Comparison of ENCODE assay signal across 8 cellular contexts in the genomic region with DNA sequence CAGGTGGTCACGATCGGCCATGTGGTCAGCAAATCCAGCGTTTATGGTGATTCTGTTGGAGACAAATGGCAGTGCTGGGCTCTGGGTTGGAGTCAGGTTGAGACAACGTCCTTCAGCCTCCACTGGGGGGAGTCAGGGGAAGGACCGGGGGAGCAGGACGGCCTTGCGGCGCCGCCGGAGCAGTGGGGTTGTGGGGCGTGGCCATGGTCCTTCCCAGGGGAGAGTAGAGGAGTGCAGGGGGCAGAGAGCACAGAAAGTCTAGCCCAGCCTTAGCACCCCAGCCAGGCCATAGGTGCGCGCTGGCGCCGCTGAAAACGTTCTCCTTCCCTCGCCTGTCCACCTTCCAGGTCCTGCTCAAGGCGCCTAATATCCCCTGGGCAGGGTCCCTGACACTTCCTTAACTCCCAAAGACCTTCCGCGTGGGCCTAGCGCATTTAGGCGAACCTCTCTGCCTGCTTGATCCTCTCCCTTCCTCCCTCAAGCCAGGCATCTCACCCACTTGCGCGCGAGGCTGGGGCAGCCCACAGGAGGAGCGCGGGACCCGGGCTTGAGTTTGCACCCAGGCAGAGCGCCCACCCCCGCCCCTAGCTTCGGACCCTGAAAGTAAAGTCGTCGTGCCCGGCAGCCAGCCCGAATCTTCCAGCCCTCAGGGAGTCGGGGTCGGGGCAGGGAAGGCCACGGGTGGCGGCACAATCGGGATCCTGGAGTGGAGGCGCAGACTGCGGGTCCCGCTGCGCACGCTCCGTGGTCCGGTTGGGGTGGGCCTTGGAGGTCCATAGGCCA. TPM values are rescaled to one million over a fixed set of nuclear protein-coding genes. Genes with fewer than 3 reads are reported as not detected.
A peak's percentile ranks its signal among the peaks of the same experiment; 100 is the strongest.
DNase-seq lines count a peak whose midpoint lies in the region; ATAC-seq and TF ChIP-seq lines count a peak whose summit lies in the region.

No MANE protein-coding gene starts in this region.

- POLR2A ChIA-PET in HEK293T (lab: Yijun Ruan, JAX): no interaction called here

- ATAC-seq in activated T-helper 17 cell treated with anti-CD3 and anti-CD28 coated beads, Interleukin-2, amount 50 U/mL, for 72 hours (replicated peaks): no peak
- no peak for ATAC-seq in HG03196 (IDR thresholded peaks at IDR 0.05; ENCODE audit: unreplicated experiment)

- in situ Hi-C loops in ACHN (cut with HindIII; ENCODE audit: low pct_ligation_motif_present, low pct_unique_long_range_greater_than_20kb, low sequenced_read_pairs): no loop called here

- DNase-seq in ACHN: peak; percentile 11
- DNase-seq in HEK293T (ENCODE audit: extremely low spot score): peak; percentile 57
- peak; percentile 16 for DNase-seq in kidney tubule cell (ENCODE audit: low spot score)
- no peak for DNase-seq in anterior cingulate cortex (lab: John Stamatoyannopoulos, UW)
- DNase-seq in T-helper 2 cell: no peak
- no peak for DNase-seq in activated gamma-delta T cell treated with Interleukin-2 at 50 U/mL for 16 hours

- no peaks in the 10 kb centered on the region for H3K9me3 Mint-ChIP-seq in activated T-helper 17 cell treated with anti-CD3 and anti-CD28 coated beads, Interleukin-2, amount 50 U/mL, for 72 hours

- H3K27me3 Mint-ChIP-seq in activated T-helper 17 cell treated with anti-CD3 and anti-CD28 coated beads, Interleukin-2, amount 50 U/mL, for 72 hours: peaks cover 28% of the 10 kb centered on the region

- H3K27ac Mint-ChIP-seq in activated T-helper 17 cell treated with anti-CD3 and anti-CD28 coated beads, Interleukin-2, amount 50 U/mL, for 72 hours: no peak overlapping the region

- peak overlapping the region; percentile 3 for H3K4me3 Mint-ChIP-seq in activated T-helper 17 cell treated with anti-CD3 and anti-CD28 coated beads, Interleukin-2, amount 50 U/mL, for 72 hours

- CTCF ChIA-PET in HEK293T (lab: Yijun Ruan, JAX): no interaction called here

- no peaks in the 10 kb centered on the region for H3K4me1 Mint-ChIP-seq in activated T-helper 17 cell treated with anti-CD3 and anti-CD28 coated beads, Interleukin-2, amount 50 U/mL, for 72 hours

- H3K36me3 Mint-ChIP-seq in activated T-helper 17 cell treated with anti-CD3 and anti-CD28 coated beads, Interleukin-2, amount 50 U/mL, for 72 hours (ENCODE audit: low read depth): peaks cover 6% of the 10 kb centered on the region

TF ChIP-seq in HEK293T, 16 proteins besides CTCF, POLR2A, EP300 and RAD21:
- TF ChIP-seq, protein P1, sequence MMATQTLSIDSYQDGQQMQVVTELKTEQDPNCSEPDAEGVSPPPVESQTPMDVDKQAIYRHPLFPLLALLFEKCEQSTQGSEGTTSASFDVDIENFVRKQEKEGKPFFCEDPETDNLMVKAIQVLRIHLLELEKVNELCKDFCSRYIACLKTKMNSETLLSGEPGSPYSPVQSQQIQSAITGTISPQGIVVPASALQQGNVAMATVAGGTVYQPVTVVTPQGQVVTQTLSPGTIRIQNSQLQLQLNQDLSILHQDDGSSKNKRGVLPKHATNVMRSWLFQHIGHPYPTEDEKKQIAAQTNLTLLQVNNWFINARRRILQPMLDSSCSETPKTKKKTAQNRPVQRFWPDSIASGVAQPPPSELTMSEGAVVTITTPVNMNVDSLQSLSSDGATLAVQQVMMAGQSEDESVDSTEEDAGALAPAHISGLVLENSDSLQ (IDR thresholded peaks at IDR 0.05): no peak
- TF ChIP-seq SP1 (IDR thresholded peaks at IDR 0.05) (no peak), ARNT (IDR thresholded peaks at IDR 0.05) (no peak), FOXM1 (IDR thresholded peaks at IDR 0.05; ENCODE audit: borderline replicate concordance) (no peak), CTBP1 (IDR thresholded peaks at IDR 0.05; ENCODE audit: borderline replicate concordance) (no peak), FOXA1 (IDR thresholded peaks at IDR 0.05) (no peak), L3MBTL2 (conservative IDR thresholded peaks at IDR 0.05) (no peak), TARDBP (IDR thresholded peaks at IDR 0.05) (no peak), FOXK2 (IDR thresholded peaks at IDR 0.05) (no peak), BHLHE40 (IDR thresholded peaks at IDR 0.05; ENCODE audit: borderline replicate concordance) (no peak), NFRKB (IDR thresholded peaks at IDR 0.05) (no peak), ZNF384 (IDR thresholded peaks at IDR 0.05) (no peak), HDGF (IDR thresholded peaks at IDR 0.05; ENCODE audit: borderline replicate concordance) (no peak)

RNA-seq across cellular contexts. Expression of gene KIF26A, which starts 3.1 kb away (rescaled TPM):
- 1 to 10 TPM; 1.1 to 1.6 TPM for total RNA-seq in activated T-helper 17 cell treated with anti-CD3 and anti-CD28 coated beads, Interleukin-2, amount 50 U/mL, for 72 hours

RNA-seq across cellular contexts. Expression of gene ASPG, which starts 49.8 kb away (rescaled TPM):
- not detected for total RNA-seq in activated T-helper 17 cell treated with anti-CD3 and anti-CD28 coated beads, Interleukin-2, amount 50 U/mL, for 72 hours

Comparison
In these comparisons a context has a peak if more than half of its experiments do, and no peak if none do; other contexts are left out.
1. DNase-seq: peak in ACHN (single experiment), HEK293T (single experiment) and kidney tubule cell (single experiment); none in anterior cingulate cortex (0 of 58), T-helper 2 cell (0 of 5) and activated gamma-delta T cell treated with Interleukin-2 at 50 U/mL for 16 hours (single experiment).